Comparison of ENCODE assay signal across 12 cellular contexts in the genomic region with DNA sequence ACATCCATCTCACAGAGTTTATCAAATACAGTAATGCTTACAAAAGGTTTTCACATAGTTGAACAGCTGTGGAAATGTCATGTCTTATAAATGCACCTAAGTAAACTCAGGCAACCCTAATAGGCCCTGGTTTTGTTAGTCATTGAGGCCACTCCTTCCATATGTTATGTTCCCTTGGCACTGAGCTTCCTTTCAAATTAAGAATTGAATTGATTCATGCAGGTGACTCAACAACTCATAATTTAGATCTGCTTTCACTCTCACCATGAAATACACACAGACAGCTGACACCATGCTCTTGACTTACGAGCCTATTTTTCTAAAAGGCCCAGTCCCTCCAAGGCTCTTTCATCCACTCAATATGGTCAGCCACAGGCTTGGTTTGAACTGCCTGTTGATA.
DNase-seq lines count a peak whose midpoint lies in the region; ATAC-seq, FAIRE-seq and TF ChIP-seq lines count a peak whose summit lies in the region.
"Had no signal": no experiment of that assay in that cellular context is flagged by ENCODE, and none has a peak within 500 bp of the region (broad histone marks: within the 10 kb centered on the region; RNA-seq: fewer than 3 reads in every experiment).

No MANE protein-coding gene starts in this region.

- peak overlapping the region; percentile 37 for H3K9ac ChIP-seq in keratinocyte (ENCODE audit: control insufficient read depth, extremely low read depth, insufficient read depth, low read length)

- peak overlapping the region; percentile 61 for H3K4me2 ChIP-seq in keratinocyte (ENCODE audit: control insufficient read depth, extremely low read depth, insufficient read depth, low read depth, low read length)

- ATAC-seq in SK-N-SH treated with all-trans-retinoic acid at 6 μM for 48 hours (peak; percentile 61), HG03139 (IDR thresholded peaks at IDR 0.05; ENCODE audit: unreplicated experiment) (no peak), HG03039 (IDR thresholded peaks at IDR 0.05; ENCODE audit: unreplicated experiment) (no peak)

- H3K9me3 ChIP-seq in keratinocyte (ENCODE audit: control insufficient read depth, low read depth, low read length) = no peaks in the 10 kb centered on the region

- H3K4me3 ChIP-seq in keratinocyte (ENCODE audit: control insufficient read depth in 2 of 3, extremely low read depth in 1 of 3, insufficient read depth in 2 of 3, low read depth in 1 of 3, low read length in 3 of 3) = no peak overlapping the region
- H3K4me3 ChIP-seq: lung had no signal

- TF ChIP-seq CTCF in C4-2B (conservative IDR thresholded peaks at IDR 0.05) (no peak), keratinocyte (optimal IDR thresholded peaks at IDR 0.05 in 1 of 3, IDR thresholded peaks at IDR 0.05 in 1 of 3, conservative IDR thresholded peaks at IDR 0.05 in 1 of 3; ENCODE audit: extremely low read depth in 1 of 3, insufficient read depth in 2 of 3, low read length in 3 of 3) (no peak)

- peak; percentile 90 for DNase-seq in NCI-H1092 treated with DMSO at 0.1 percent for 48 hours (lab: John Stamatoyannopoulos, UW)
- peak; percentile 84 for DNase-seq in keratinocyte (ENCODE audit: low read depth, low spot score)
- no peak for DNase-seq in stimulated activated CD4-positive, alpha-beta T cell treated with anti-CD3 and anti-CD28 coated beads, Interleukin-2, amount 100 ng/mL, for 48 hours
- DNase-seq in epidermal melanocyte (ENCODE audit: insufficient read length, low spot score) = no peak
- DNase-seq: GF-D8, KBM-7 had no signal

- H3K79me2 ChIP-seq in keratinocyte (ENCODE audit: control insufficient read depth, insufficient read depth, low read length) = no peaks in the 10 kb centered on the region

- H3K9me1 ChIP-seq in keratinocyte (ENCODE audit: control insufficient read depth, extremely low read depth, insufficient read depth, low read length) = no peaks in the 10 kb centered on the region

- no peaks in the 10 kb centered on the region for H4K20me1 ChIP-seq in keratinocyte (ENCODE audit: control insufficient read depth, extremely low read depth, insufficient read depth, low read length)

- peaks cover 49% of the 10 kb centered on the region for H3K4me1 ChIP-seq in keratinocyte (ENCODE audit: control insufficient read depth, extremely low read depth, insufficient read depth, low read length)

- no peak overlapping the region for H2AFZ ChIP-seq in keratinocyte (ENCODE audit: control insufficient read depth, low read length)

- no peaks in the 10 kb centered on the region for H3K36me3 ChIP-seq in keratinocyte (ENCODE audit: control insufficient read depth in 2 of 2, extremely low read depth in 1 of 2, insufficient read depth in 2 of 2, low read length in 2 of 2)

- H3K27ac ChIP-seq in C4-2B (peak overlapping the region; percentile 14; the same call in 1 of the 2 replicates), keratinocyte (ENCODE audit: control insufficient read depth, insufficient read depth, low read length) (peak overlapping the region; percentile 86)
- H3K27ac ChIP-seq: VCaP had no signal

- peak; percentile 97 for FAIRE-seq in keratinocyte (lab: Jason Lieb, UNC)

- dilution Hi-C loops in keratinocyte (cut with MboI; ENCODE audit: extremely low pct_ligation_motif_present, low sequenced_read_pairs) = no loop called here

- H3K27me3 ChIP-seq in keratinocyte (ENCODE audit: control insufficient read depth, extremely low read depth, insufficient read depth, low read length) = no peaks in the 10 kb centered on the region

TF ChIP-seq in SK-N-SH treated with all-trans-retinoic acid at 6 μM for 48 hours, 23 proteins besides CTCF, POLR2A, EP300 and RAD21:
- TF ChIP-seq ZFP3 (CRISPR knock-in tag; IDR thresholded peaks at IDR 0.05) = peak; percentile 70; the same call in 1 of the 2 replicates
- TF ChIP-seq ZC3H10 (CRISPR knock-in tag; IDR thresholded peaks at IDR 0.05) = peak; percentile 85
- TF ChIP-seq CSRNP3 (CRISPR knock-in tag; IDR thresholded peaks at IDR 0.05) = no peak
- TF ChIP-seq OSR1 (CRISPR knock-in tag; IDR thresholded peaks at IDR 0.05) = no peak
- peak; percentile 14 for TF ChIP-seq RARB (CRISPR knock-in tag; IDR thresholded peaks at IDR 0.05)
- TF ChIP-seq, protein P1, sequence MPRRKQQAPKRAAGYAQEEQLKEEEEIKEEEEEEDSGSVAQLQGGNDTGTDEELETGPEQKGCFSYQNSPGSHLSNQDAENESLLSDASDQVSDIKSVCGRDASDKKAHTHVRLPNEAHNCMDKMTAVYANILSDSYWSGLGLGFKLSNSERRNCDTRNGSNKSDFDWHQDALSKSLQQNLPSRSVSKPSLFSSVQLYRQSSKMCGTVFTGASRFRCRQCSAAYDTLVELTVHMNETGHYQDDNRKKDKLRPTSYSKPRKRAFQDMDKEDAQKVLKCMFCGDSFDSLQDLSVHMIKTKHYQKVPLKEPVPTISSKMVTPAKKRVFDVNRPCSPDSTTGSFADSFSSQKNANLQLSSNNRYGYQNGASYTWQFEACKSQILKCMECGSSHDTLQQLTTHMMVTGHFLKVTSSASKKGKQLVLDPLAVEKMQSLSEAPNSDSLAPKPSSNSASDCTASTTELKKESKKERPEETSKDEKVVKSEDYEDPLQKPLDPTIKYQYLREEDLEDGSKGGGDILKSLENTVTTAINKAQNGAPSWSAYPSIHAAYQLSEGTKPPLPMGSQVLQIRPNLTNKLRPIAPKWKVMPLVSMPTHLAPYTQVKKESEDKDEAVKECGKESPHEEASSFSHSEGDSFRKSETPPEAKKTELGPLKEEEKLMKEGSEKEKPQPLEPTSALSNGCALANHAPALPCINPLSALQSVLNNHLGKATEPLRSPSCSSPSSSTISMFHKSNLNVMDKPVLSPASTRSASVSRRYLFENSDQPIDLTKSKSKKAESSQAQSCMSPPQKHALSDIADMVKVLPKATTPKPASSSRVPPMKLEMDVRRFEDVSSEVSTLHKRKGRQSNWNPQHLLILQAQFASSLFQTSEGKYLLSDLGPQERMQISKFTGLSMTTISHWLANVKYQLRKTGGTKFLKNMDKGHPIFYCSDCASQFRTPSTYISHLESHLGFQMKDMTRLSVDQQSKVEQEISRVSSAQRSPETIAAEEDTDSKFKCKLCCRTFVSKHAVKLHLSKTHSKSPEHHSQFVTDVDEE (CRISPR knock-in tag; IDR thresholded peaks at IDR 0.05) = 0 out of 2 replicates have a peak, but pooled peaks have one; percentile 33
- TF ChIP-seq PATZ1 (CRISPR knock-in tag; IDR thresholded peaks at IDR 0.05; ENCODE audit: borderline replicate concordance) = peak; percentile 57
- TF ChIP-seq TOX (CRISPR knock-in tag; IDR thresholded peaks at IDR 0.05; ENCODE audit: borderline replicate concordance) = peak; percentile 92
- TF ChIP-seq ISL1 (CRISPR knock-in tag; IDR thresholded peaks at IDR 0.05) = peak; percentile 93
- no peak for TF ChIP-seq TCF4 (CRISPR knock-in tag; IDR thresholded peaks at IDR 0.05; ENCODE audit: borderline replicate concordance)
- TF ChIP-seq ZFP30 (CRISPR knock-in tag; IDR thresholded peaks at IDR 0.05) = no peak
- 0 out of 2 replicates have a peak, but pooled peaks have one; percentile 23 for TF ChIP-seq CSDC2 (CRISPR knock-in tag; IDR thresholded peaks at IDR 0.05)
- TF ChIP-seq ARNTL (CRISPR knock-in tag; IDR thresholded peaks at IDR 0.05; ENCODE audit: borderline replicate concordance, low read depth) = no peak
- peak; percentile 28; the same call in 1 of the 2 replicates for TF ChIP-seq CREB5 (CRISPR knock-in tag; IDR thresholded peaks at IDR 0.05; ENCODE audit: low read depth)
- TF ChIP-seq BACH2 (CRISPR knock-in tag; IDR thresholded peaks at IDR 0.05; ENCODE audit: borderline replicate concordance) = no peak

Comparison
In these comparisons a context has a peak if more than half of its experiments do, and no peak if none do; other contexts are left out.
1. DNase-seq: peak in NCI-H1092 treated with DMSO at 0.1 percent for 48 hours (single experiment) and keratinocyte (single experiment); none in stimulated activated CD4-positive, alpha-beta T cell treated with anti-CD3 and anti-CD28 coated beads, Interleukin-2, amount 100 ng/mL, for 48 hours (0 of 2) and epidermal melanocyte (single experiment).